Comparison of ENCODE assay signal across 8 cellular contexts in the genomic region with DNA sequence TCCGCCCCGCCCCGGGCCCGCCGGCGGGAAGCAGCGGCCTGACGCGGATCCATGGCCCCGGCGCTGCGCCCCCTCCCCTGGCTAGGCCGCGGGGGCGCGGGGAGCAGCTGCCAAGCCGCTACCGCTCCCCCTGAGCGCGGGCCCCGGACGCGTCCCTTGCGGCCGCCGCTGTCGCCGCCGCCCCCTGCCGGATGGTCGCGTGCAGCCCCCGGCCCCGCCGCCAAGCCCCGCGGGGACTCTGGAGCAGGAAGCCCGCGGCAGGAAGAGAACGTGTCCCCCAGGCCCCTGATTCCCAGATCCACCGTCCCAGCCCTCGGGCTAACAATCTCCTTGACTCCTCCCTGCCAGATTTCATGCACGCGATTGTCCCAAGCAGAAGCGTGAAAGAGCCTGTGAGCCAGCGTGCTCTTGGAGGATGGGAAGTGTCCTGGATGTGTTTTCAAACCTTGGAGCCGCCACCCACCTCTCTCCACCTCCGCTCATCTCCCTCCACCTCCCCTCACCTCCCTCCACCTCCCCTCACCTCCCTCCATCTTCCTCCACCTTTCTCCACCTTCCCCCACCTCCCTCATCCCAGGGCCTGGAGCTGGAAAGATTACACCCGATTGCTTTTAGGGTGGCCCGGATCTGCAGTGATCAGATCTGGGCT. TPM values are rescaled to one million over a fixed set of nuclear protein-coding genes. Genes with fewer than 3 reads are reported as not detected.
DNase-seq lines count a peak whose midpoint lies in the region; ATAC-seq and TF ChIP-seq lines count a peak whose summit lies in the region.

No MANE protein-coding gene starts in this region.

- no peak for TF ChIP-seq CTCF in mesothelial cell of epicardium (IDR thresholded peaks at IDR 0.05; ENCODE audit: unreplicated experiment)

- no peaks in the 10 kb centered on the region for H3K79me2 ChIP-seq in GM23248 (ENCODE audit: insufficient read depth)

- peak overlapping the region; percentile 96 for H3K27ac Mint-ChIP-seq in mesothelial cell of epicardium
- H3K27ac Mint-ChIP-seq in stimulated activated effector memory CD8-positive, alpha-beta T cell treated with anti-CD3 and anti-CD28 coated beads, Interleukin-12 subunit alpha, Interleukin-12 subunit beta, amount 100 ng/mL, for 72 hours: peak overlapping the region; percentile 89

- H3K4me1 ChIP-seq in GM23248 (ENCODE audit: insufficient read depth) (peaks cover 38% of the 10 kb centered on the region), endocrine pancreas (ENCODE audit: control insufficient read depth, insufficient read depth, low read length) (no peaks in the 10 kb centered on the region)

- no peaks in the 10 kb centered on the region for H3K9me3 Mint-ChIP-seq in mesothelial cell of epicardium
- no peaks in the 10 kb centered on the region for H3K9me3 Mint-ChIP-seq in stimulated activated effector memory CD8-positive, alpha-beta T cell treated with anti-CD3 and anti-CD28 coated beads, Interleukin-12 subunit alpha, Interleukin-12 subunit beta, amount 100 ng/mL, for 72 hours

- H3K9me2 ChIP-seq in GM23248 (ENCODE audit: insufficient read depth): no peaks in the 10 kb centered on the region

- WGBS in GM23248 (ENCODE audit: low coverage in 1 of 2, low lambda C conversion rate in 2 of 2, missing lambda C conversion rate in 2 of 2), 2 experiments: 1% methylated on average over 5 to 34 of the region's 50 CpGs

- H3K27me3 Mint-ChIP-seq in mesothelial cell of epicardium (ENCODE audit: low read depth): no peaks in the 10 kb centered on the region

- peak overlapping the region; percentile 90 for H3K4me2 ChIP-seq in GM23248 (ENCODE audit: unreplicated experiment)

- H4K20me1 ChIP-seq in GM23248 (ENCODE audit: insufficient read depth): no peaks in the 10 kb centered on the region

- H3K9ac ChIP-seq in GM23248 (peak overlapping the region; percentile 91), endocrine pancreas (ENCODE audit: control insufficient read depth, insufficient read depth, low read length) (peak overlapping the region; percentile 47)

- peak; percentile 73 for ATAC-seq in stimulated activated effector memory CD8-positive, alpha-beta T cell treated with anti-CD3 and anti-CD28 coated beads, Interleukin-12 subunit alpha, Interleukin-12 subunit beta, amount 100 ng/mL, for 72 hours

- peak overlapping the region; percentile 73 for H2AFZ ChIP-seq in GM23248

- no peaks in the 10 kb centered on the region for H3K9me3 ChIP-seq in GM23248 (ENCODE audit: low read depth)
- no peaks in the 10 kb centered on the region for H3K9me3 ChIP-seq in endocrine pancreas (ENCODE audit: control insufficient read depth, low read length)

- peak overlapping the region; percentile 98 for H3K27ac ChIP-seq in GM23248

- H3K4me3 ChIP-seq in GM23248: peak overlapping the region; percentile 69
- H3K4me3 ChIP-seq in endocrine pancreas (ENCODE audit: control insufficient read depth, insufficient read depth, low read length): peak overlapping the region; percentile 63

- peaks cover 28% of the 10 kb centered on the region for H3F3A ChIP-seq in GM23248 (ENCODE audit: insufficient read depth)

- H3K36me3 ChIP-seq in GM23248 (ENCODE audit: low read depth) (no peaks in the 10 kb centered on the region), endocrine pancreas (ENCODE audit: control insufficient read depth, insufficient read depth, low read length) (no peaks in the 10 kb centered on the region)

- peak overlapping the region; percentile 82 for H3K4me3 Mint-ChIP-seq in mesothelial cell of epicardium
- peak overlapping the region; percentile 70 for H3K4me3 Mint-ChIP-seq in stimulated activated effector memory CD8-positive, alpha-beta T cell treated with anti-CD3 and anti-CD28 coated beads, Interleukin-12 subunit alpha, Interleukin-12 subunit beta, amount 100 ng/mL, for 72 hours

- H3K27me3 ChIP-seq in GM23248 (replicated peaks; ENCODE audit: insufficient read depth) (no peaks in the 10 kb centered on the region), endocrine pancreas (ENCODE audit: control insufficient read depth, insufficient read depth, low read length) (no peaks in the 10 kb centered on the region)

- no peaks in the 10 kb centered on the region for H3K36me3 Mint-ChIP-seq in mesothelial cell of epicardium
- H3K36me3 Mint-ChIP-seq in stimulated activated effector memory CD8-positive, alpha-beta T cell treated with anti-CD3 and anti-CD28 coated beads, Interleukin-12 subunit alpha, Interleukin-12 subunit beta, amount 100 ng/mL, for 72 hours: peaks cover 5% of the 10 kb centered on the region

- in situ Hi-C loops in G401 (cut with HindIII; ENCODE audit: low sequenced_read_pairs) (no loop called here), GM23248 (cut with MboI) (no loop called here)

- peaks cover 37% of the 10 kb centered on the region for H3K4me1 Mint-ChIP-seq in mesothelial cell of epicardium
- peaks cover 32% of the 10 kb centered on the region for H3K4me1 Mint-ChIP-seq in stimulated activated effector memory CD8-positive, alpha-beta T cell treated with anti-CD3 and anti-CD28 coated beads, Interleukin-12 subunit alpha, Interleukin-12 subunit beta, amount 100 ng/mL, for 72 hours

- DNase-seq in G401 (ENCODE audit: low spot score): peak; percentile 68
- DNase-seq in GM23248: peak; percentile 92
- DNase-seq in NCI-H146 treated with DMSO at 0.1 percent for 48 hours (lab: John Stamatoyannopoulos, UW; ENCODE audit: unreplicated experiment): peak; percentile 90
- DNase-seq in activated CD8-positive, alpha-beta memory T cell treated with anti-CD3 and anti-CD28 coated beads, Interleukin-2, amount 50 U/mL, for 4 hours: peak; percentile 58
- DNase-seq in mesothelial cell of epicardium (ENCODE audit: low spot score in 2 of 2, unreplicated experiment in 2 of 2): peak; percentile 50 to 76
- peak; percentile 42 to 70 for DNase-seq in stimulated activated effector memory CD8-positive, alpha-beta T cell treated with anti-CD3 and anti-CD28 coated beads, Interleukin-12 subunit alpha, Interleukin-12 subunit beta, amount 100 ng/mL, for 72 hours (ENCODE audit: low spot score in 2 of 2)
- DNase-seq in middle frontal gyrus (ENCODE audit: extremely low spot score, low spot score): no peak

RNA-seq across cellular contexts. Expression of gene PRTFDC1, which starts 0.4 kb away (rescaled TPM):
- total RNA-seq in G401 (2014; rRNA removed; shearing (Covaris generic)): 32.6 and 46.6 TPM in 2 replicates
- total RNA-seq in GM23248 (2014; rRNA removed; shearing (Covaris generic)): 11.4 and 22.0 TPM in 2 replicates
- polyA plus RNA-seq in GM23248 (2016; fragmentation: Nextera tagmentation; extraction: Ambion mirVana): 13.9 and 16.0 TPM in 2 replicates
- total RNA-seq in mesothelial cell of epicardium: 26.3 to 27.5 TPM (median 27.0 TPM) in 3 replicates
